Comparison of ENCODE assay signal across 13 cellular contexts in the genomic region with DNA sequence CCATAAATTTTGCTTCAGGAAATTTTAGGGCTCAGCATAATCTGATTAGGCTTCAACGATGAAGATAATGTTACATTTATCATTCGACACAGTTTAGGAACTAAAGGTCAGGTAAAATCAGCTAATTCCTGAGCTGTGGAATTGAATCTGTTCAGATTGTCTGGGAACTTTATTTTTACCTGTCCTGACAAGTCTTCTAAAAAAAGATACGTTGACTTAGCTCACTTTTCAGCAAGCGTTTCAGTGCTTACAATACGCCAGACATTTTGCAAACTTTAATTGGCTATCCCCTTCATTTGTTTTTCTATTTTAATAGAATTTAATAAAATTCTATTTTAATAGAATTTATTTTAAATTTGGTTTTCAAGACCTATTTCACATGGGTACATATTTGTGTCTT. TPM values are rescaled to one million over a fixed set of nuclear protein-coding genes. Genes with fewer than 3 reads are reported as not detected.
DNase-seq lines count a peak whose midpoint lies in the region; ATAC-seq, FAIRE-seq and TF ChIP-seq lines count a peak whose summit lies in the region.
"Had no signal": no experiment of that assay in that cellular context is flagged by ENCODE, and none has a peak within 500 bp of the region (broad histone marks: within the 10 kb centered on the region; RNA-seq: fewer than 3 reads in every experiment).

No MANE protein-coding gene starts in this region.

- H3K9ac ChIP-seq in KMS-11: no peak overlapping the region
- H3K9ac ChIP-seq: GM23248 had no signal

- ATAC-seq in gastrocnemius medialis: peak in 1 of 2 donors; percentile 49
- no peak for ATAC-seq in activated CD4-positive, CD25-positive, alpha-beta regulatory T cell treated with anti-CD3 and anti-CD28 coated beads, Interleukin-2, amount 50 U/mL, for 24 hours
- ATAC-seq: CD8-positive, alpha-beta T cell had no signal

- no peak overlapping the region for H3K27ac ChIP-seq in KMS-11
- peak overlapping the region in 3 of 4 donors; percentile 24 to 38 (median 24) for H3K27ac ChIP-seq in gastrocnemius medialis
- H3K27ac ChIP-seq: GM23248 had no signal

- no peak for TF ChIP-seq CTCF in KMS-11 (conservative IDR thresholded peaks at IDR 0.05; ENCODE audit: low read depth, low read length)
- no peak for TF ChIP-seq CTCF in epithelial cell of esophagus (IDR thresholded peaks at IDR 0.05; ENCODE audit: insufficient read depth, low read depth, low read length, missing control alignments)
- TF ChIP-seq CTCF in gastrocnemius medialis (IDR thresholded peaks at IDR 0.05 in 4 of 5, conservative IDR thresholded peaks at IDR 0.05 in 1 of 5): no peak
- TF ChIP-seq CTCF in GM10248 (IDR thresholded peaks at IDR 0.05; ENCODE audit: control extremely low read depth, extremely low read depth, low read depth, missing control alignments): no peak

- POLR2A ChIA-PET in GM10248 (lab: Yijun Ruan, JAX): no interaction called here

- no peak overlapping the region for H2AFZ ChIP-seq in KMS-11 (ENCODE audit: low read depth)
- H2AFZ ChIP-seq: GM23248 had no signal

- TF ChIP-seq POLR2A in gastrocnemius medialis (IDR thresholded peaks at IDR 0.05): no peak

- CTCF ChIA-PET in GM10248 (lab: Yijun Ruan, JAX): interaction anchor here (1.1 to 8.6 kb wide), 4 partner anchors 10 to 143 kb away, joined by 3 to 70 read pairs (median 4); no protein-coding TSS in a partner anchor

- H3K4me3 ChIP-seq in KMS-11 (IDR thresholded peaks at IDR 0.05; ENCODE audit: insufficient read depth, low read depth, low read length) (no peak overlapping the region), epithelial cell of esophagus (ENCODE audit: low read length) (no peak overlapping the region), gastrocnemius medialis (no peak overlapping the region)
- H3K4me3 ChIP-seq: GM23248 had no signal

- peaks cover 59% of the 10 kb centered on the region for H3K79me2 ChIP-seq in KMS-11 (ENCODE audit: insufficient read depth, low read depth)

- no peaks in the 10 kb centered on the region for H3K9me3 ChIP-seq in gastrocnemius medialis

- intact Hi-C loops in gastrocnemius medialis (cut with DNase I; ENCODE audit: low total_unique reads): no loop called here

- peak; percentile 22 for DNase-seq in epithelial cell of esophagus (ENCODE audit: low read depth)
- no peak for DNase-seq in gastrocnemius medialis
- DNase-seq in GM10248 (ENCODE audit: extremely low spot score): no peak
- no peak for DNase-seq in NCI-H2029 treated with DMSO at 0.1 percent for 48 hours (lab: John Stamatoyannopoulos, UW)
- DNase-seq: CD8-positive, alpha-beta T cell; COR-L47; DND-41; GF-D8; GM23248; H9 had no signal

- no peaks in the 10 kb centered on the region for H3K27me3 ChIP-seq in KMS-11 (ENCODE audit: insufficient read depth, low read depth)
- H3K27me3 ChIP-seq in gastrocnemius medialis: no peaks in the 10 kb centered on the region

- H3K4me2 ChIP-seq in KMS-11: peak overlapping the region; percentile 67; the same call in 1 of the 2 replicates

- peak; percentile 40 for FAIRE-seq in G401.6 (lab: Jason Lieb, UNC)

- H3K4me1 ChIP-seq in KMS-11 (ENCODE audit: low read depth, poor library complexity, severe bottlenecking): peaks cover 51% of the 10 kb centered on the region
- H3K4me1 ChIP-seq in gastrocnemius medialis: peaks cover 40 to 48% of the 10 kb centered on the region in 2 donors

- in situ Hi-C loops in gastrocnemius medialis (cut with MboI; ENCODE audit: low sequenced_read_pairs in 4 of 4): no loop called here

- 0 out of 2 replicates have a peak, but pooled peaks cover 5% of the 10 kb centered on the region for H4K20me1 ChIP-seq in KMS-11 (ENCODE audit: insufficient read depth)

- H3K36me3 ChIP-seq in KMS-11 (ENCODE audit: insufficient read depth) (no peaks in the 10 kb centered on the region), gastrocnemius medialis (no peaks in the 10 kb centered on the region)

RNA-seq across cellular contexts. Expression of gene POU2F1, which starts 57.8 kb away (rescaled TPM):
- 1 to 10 TPM; 3.8 to 7.3 (median 4.8) TPM for total RNA-seq in gastrocnemius medialis
